In the genomic region with DNA sequence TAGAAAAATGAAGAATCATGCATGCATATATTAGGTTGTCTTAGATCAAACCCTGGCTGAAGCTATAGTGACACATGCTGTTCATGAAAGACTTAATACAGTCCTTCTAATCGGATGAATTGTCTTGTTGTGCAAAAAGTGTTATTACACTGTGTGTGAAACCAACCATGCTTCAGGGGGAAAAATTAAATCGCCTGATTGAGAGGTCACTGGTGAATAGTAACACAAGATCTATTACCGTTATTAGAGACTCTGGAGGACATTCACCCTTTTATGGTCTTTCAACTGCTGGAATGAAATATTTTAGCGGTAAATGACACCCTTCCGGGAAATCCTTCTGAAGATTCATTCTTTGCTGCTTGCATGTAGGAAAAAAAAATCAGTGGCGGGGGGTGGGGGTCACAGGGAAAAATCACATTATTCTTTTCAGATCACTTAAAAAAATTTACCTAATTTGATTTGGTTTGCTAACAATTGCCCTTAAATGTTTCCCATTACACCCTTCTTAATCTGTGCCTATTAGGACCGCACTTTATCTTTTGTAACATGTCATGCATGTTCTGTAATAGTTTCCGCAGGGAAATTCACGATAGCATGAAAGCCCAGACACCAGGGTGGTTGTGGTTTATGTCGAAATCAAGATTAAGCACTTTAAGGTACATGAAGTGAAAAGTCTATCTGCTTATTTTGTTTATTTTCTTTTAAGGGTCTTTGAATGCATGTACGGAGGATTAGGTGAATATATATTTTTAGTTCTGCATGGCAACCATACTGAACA, we compare ENCODE assay signal across 18 cellular contexts.
"Had no signal": no experiment of that assay in that cellular context is flagged by ENCODE, and none has a peak within 500 bp of the region (broad histone marks: within the 10 kb centered on the region; RNA-seq: fewer than 3 reads in every experiment).

No MANE protein-coding gene starts in this region.

- H3K9me3 Mint-ChIP-seq: activated T-helper 2 cell treated with anti-CD3 and anti-CD28 coated beads, Interferon-gamma antibody, Interleukin-2, Interleukin-4, amounts not matched to agents 10 μg/mL and 5 μg/mL and 100 μg/mL, durations not matched to agents 14 hours and 24 hours and 36 hours; neural crest cell; stimulated activated naive CD8-positive, alpha-beta T cell treated with anti-CD3 and anti-CD28 coated beads, Interleukin-15, amount 100 ng/mL, for 72 hours had no signal

- H3K9me3 ChIP-seq: esophagus muscularis mucosa, upper lobe of left lung had no signal

- H3K4me3 Mint-ChIP-seq: activated CD8-positive, alpha-beta memory T cell treated with anti-CD3 and anti-CD28 coated beads, Interleukin-2, amount 10 ng/mL, durations not matched to agents 7 days and 5 days; immature natural killer cell; neural crest cell; stimulated activated naive CD8-positive, alpha-beta T cell treated with anti-CD3 and anti-CD28 coated beads, Interleukin-15, amount 100 ng/mL, for 72 hours had no signal

- H3K4me1 ChIP-seq: esophagus muscularis mucosa, upper lobe of left lung had no signal

- H3K27me3 Mint-ChIP-seq: activated CD8-positive, alpha-beta memory T cell treated with anti-CD3 and anti-CD28 coated beads, Interleukin-2, amount 10 ng/mL, durations not matched to agents 7 days and 5 days; stimulated activated naive CD8-positive, alpha-beta T cell treated with anti-CD3 and anti-CD28 coated beads, Interleukin-15, amount 100 ng/mL, for 72 hours had no signal

- H3K36me3 ChIP-seq: esophagus muscularis mucosa, upper lobe of left lung had no signal

- H3K4me3 ChIP-seq: esophagus muscularis mucosa, lung, upper lobe of left lung had no signal

- H3K27ac Mint-ChIP-seq: activated CD8-positive, alpha-beta memory T cell treated with anti-CD3 and anti-CD28 coated beads, Interleukin-2, amount 10 ng/mL, durations not matched to agents 7 days and 5 days; activated T-helper 2 cell treated with anti-CD3 and anti-CD28 coated beads, Interferon-gamma antibody, Interleukin-2, Interleukin-4, amounts not matched to agents 10 μg/mL and 5 μg/mL and 100 μg/mL, durations not matched to agents 14 hours and 24 hours and 36 hours; immature natural killer cell; stimulated activated naive CD8-positive, alpha-beta T cell treated with anti-CD3 and anti-CD28 coated beads, Interleukin-15, amount 100 ng/mL, for 72 hours had no signal

- H3K4me1 Mint-ChIP-seq: activated CD8-positive, alpha-beta memory T cell treated with anti-CD3 and anti-CD28 coated beads, Interleukin-2, amount 10 ng/mL, durations not matched to agents 7 days and 5 days; stimulated activated naive CD8-positive, alpha-beta T cell treated with anti-CD3 and anti-CD28 coated beads, Interleukin-15, amount 100 ng/mL, for 72 hours had no signal

- H3K27me3 ChIP-seq: esophagus muscularis mucosa, upper lobe of left lung had no signal

- H3K36me3 Mint-ChIP-seq: activated CD8-positive, alpha-beta memory T cell treated with anti-CD3 and anti-CD28 coated beads, Interleukin-2, amount 10 ng/mL, durations not matched to agents 7 days and 5 days had no signal

- H3K27ac ChIP-seq: esophagus muscularis mucosa, upper lobe of left lung, VCaP had no signal

- ATAC-seq: activated CD8-positive, alpha-beta memory T cell treated with anti-CD3 and anti-CD28 coated beads, Interleukin-2, amount 10 ng/mL, durations not matched to agents 7 days and 5 days; left colon; sciatic nerve; stimulated activated naive CD8-positive, alpha-beta T cell treated with anti-CD3 and anti-CD28 coated beads, Interleukin-15, amount 100 ng/mL, for 72 hours had no signal

- DNase-seq: activated CD4-positive, alpha-beta T cell treated with anti-CD3 and anti-CD28 coated beads, Interleukin-2, amount 50 U/mL, for 48 hours; activated CD8-positive, alpha-beta memory T cell treated with anti-CD3 and anti-CD28 coated beads, Interleukin-2, amount 10 ng/mL, durations not matched to agents 7 days and 5 days; activated naive CD4-positive, alpha-beta T cell treated with anti-CD3 and anti-CD28 coated beads, Interleukin-2, amount 50 U/mL, for 16 hours; activated T-cell treated with anti-CD3 and anti-CD28 coated beads, Interleukin-2, amount 50 U/mL, for 1 hour; foreskin fibroblast; immature natural killer cell; left colon; midbrain; stimulated activated CD4-positive, alpha-beta T cell treated with anti-CD3 and anti-CD28 coated beads, Interleukin-1b, Interleukin-23, amount 100 ng/mL, for 48 hours; stimulated activated naive CD8-positive, alpha-beta T cell treated with anti-CD3 and anti-CD28 coated beads, Interleukin-15, amount 100 ng/mL, for 72 hours; T-helper 1 cell; upper lobe of left lung had no signal
